Comparison of ENCODE assay signal across 8 cellular contexts in genomic region chr3:52536369-52537164, GRCh38. TPM values are rescaled to one million over a fixed set of nuclear protein-coding genes. Genes with fewer than 3 reads are reported as not detected.
DNase-seq lines count a peak whose midpoint lies in the region; ATAC-seq and TF ChIP-seq lines count a peak whose summit lies in the region.

A gene with protein sequence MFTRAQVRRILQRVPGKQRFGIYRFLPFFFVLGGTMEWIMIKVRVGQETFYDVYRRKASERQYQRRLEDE (plus strand): TSS chr3:52536605. CDS start chr3:52536756, 151 bp downstream.

- peak within 1 kb of the TSS; percentile 96 to 99 for H3K4me3 Mint-ChIP-seq in activated T-cell treated with anti-CD3 and anti-CD28 coated beads, Interleukin-2, amount 50 U/mL, for 72 hours

- H3K4me1 ChIP-seq in DOHH2 (ENCODE audit: control insufficient read depth, low read length) (peaks cover 52% of the 10 kb centered on the region), Peyer's patch (peaks cover 4 to 42% (median 20%) of the 10 kb centered on the region in 4 donors), esophagus muscularis mucosa (peaks cover 67 to 78% (median 76%) of the 10 kb centered on the region in 4 donors), muscle layer of duodenum (ENCODE audit: control insufficient read depth in 1 of 2, insufficient read depth in 2 of 2, low read length in 2 of 2) (peaks cover 8 to 32% of the 10 kb centered on the region in 2 donors)

- H3K36me3 ChIP-seq in DOHH2 (ENCODE audit: control insufficient read depth, low read length) (peaks cover 49% of the 10 kb centered on the region), KOPT-K1 (ENCODE audit: insufficient read depth, low read length) (peaks cover 27% of the 10 kb centered on the region), Peyer's patch (peaks cover 0 to 12% (median 0%) of the 10 kb centered on the region in 3 donors), esophagus muscularis mucosa (peaks cover 0 to 15% (median 4%) of the 10 kb centered on the region in 4 donors), muscle layer of duodenum (ENCODE audit: control insufficient read depth in 1 of 2, insufficient read depth in 2 of 2, low read length in 2 of 2) (peaks cover 4 to 6% of the 10 kb centered on the region in 2 donors)

- H3K27me3 Mint-ChIP-seq in activated T-cell treated with anti-CD3 and anti-CD28 coated beads, Interleukin-2, amount 50 U/mL, for 72 hours (ENCODE audit: low read depth), result no peaks in the 10 kb centered on the region

- TF ChIP-seq EP300 in esophagus muscularis mucosa (IDR thresholded peaks at IDR 0.05), result no peak

- peak within 1 kb of the TSS; percentile 45 for H3K27ac ChIP-seq in DOHH2 (ENCODE audit: low read depth, low read length)
- peak within 1 kb of the TSS; percentile 78 for H3K27ac ChIP-seq in KOPT-K1 (ENCODE audit: low read depth, low read length, poor library complexity, severe bottlenecking)
- H3K27ac ChIP-seq in Peyer's patch, result peak within 1 kb of the TSS; percentile 75 to 89 (median 84)
- peak within 1 kb of the TSS; percentile 90 to 95 (median 91) for H3K27ac ChIP-seq in esophagus muscularis mucosa (replicated peaks in 1 of 4)
- peak within 1 kb of the TSS; percentile 82 for H3K27ac ChIP-seq in muscle layer of duodenum (ENCODE audit: low read length)

- H3K9me3 ChIP-seq in DOHH2 (ENCODE audit: control insufficient read depth, insufficient read depth, low read length), result no peaks in the 10 kb centered on the region
- H3K9me3 ChIP-seq in KOPT-K1 (ENCODE audit: insufficient read depth, low read length, poor library complexity, severe bottlenecking), result no peaks in the 10 kb centered on the region
- H3K9me3 ChIP-seq in Peyer's patch, result no peaks in the 10 kb centered on the region
- no peaks in the 10 kb centered on the region for H3K9me3 ChIP-seq in esophagus muscularis mucosa
- no peaks in the 10 kb centered on the region for H3K9me3 ChIP-seq in muscle layer of duodenum (ENCODE audit: control insufficient read depth in 1 of 2, low read length in 2 of 2)

- TF ChIP-seq POLR2A in Peyer's patch (IDR thresholded peaks at IDR 0.05) (peak; percentile 95 to 99), esophagus muscularis mucosa (IDR thresholded peaks at IDR 0.05; ENCODE audit: low read depth) (peak; percentile 89)

- peak within 1 kb of the TSS; percentile 94 for H3K27ac Mint-ChIP-seq in activated T-cell treated with anti-CD3 and anti-CD28 coated beads, Interleukin-2, amount 50 U/mL, for 72 hours

- intact Hi-C loops in esophagus muscularis mucosa (cut with DNase I), result no loop called here

- WGBS in esophagus muscularis mucosa, result 0% methylated on average over 24 of the region's 65 CpGs

- H3K27me3 ChIP-seq in DOHH2 (ENCODE audit: control insufficient read depth, low read length), result no peaks in the 10 kb centered on the region
- no peaks in the 10 kb centered on the region for H3K27me3 ChIP-seq in Peyer's patch
- H3K27me3 ChIP-seq in esophagus muscularis mucosa, result no peaks in the 10 kb centered on the region
- H3K27me3 ChIP-seq in muscle layer of duodenum (ENCODE audit: low read depth, low read length), result no peaks in the 10 kb centered on the region

- ATAC-seq in GM21825 (IDR thresholded peaks at IDR 0.05; ENCODE audit: unreplicated experiment), result peak; percentile 86
- peak; percentile 89 to 90 for ATAC-seq in activated T-cell treated with anti-CD3 and anti-CD28 coated beads, Interleukin-2, amount 50 U/mL, for 72 hours (replicated peaks in 1 of 2)

- peaks cover 15% of the 10 kb centered on the region for H3F3A ChIP-seq in DOHH2 (ENCODE audit: control insufficient read depth, insufficient read depth)

- peaks cover 68% of the 10 kb centered on the region for H3K79me2 ChIP-seq in DOHH2 (ENCODE audit: control insufficient read depth, low read length)

- peaks cover 8 to 9% of the 10 kb centered on the region in 2 donors for H3K36me3 Mint-ChIP-seq in activated T-cell treated with anti-CD3 and anti-CD28 coated beads, Interleukin-2, amount 50 U/mL, for 72 hours (ENCODE audit: insufficient read depth in 2 of 2)

- H3K9me3 Mint-ChIP-seq in activated T-cell treated with anti-CD3 and anti-CD28 coated beads, Interleukin-2, amount 50 U/mL, for 72 hours, result peaks cover 0 to 3% of the 10 kb centered on the region in 2 donors

- H3K4me1 Mint-ChIP-seq in activated T-cell treated with anti-CD3 and anti-CD28 coated beads, Interleukin-2, amount 50 U/mL, for 72 hours (ENCODE audit: low read depth), result peaks cover 47% of the 10 kb centered on the region

- peak within 1 kb of the TSS; percentile 91 for H3K4me3 ChIP-seq in DOHH2 (ENCODE audit: low read length)
- peak within 1 kb of the TSS; percentile 60 to 73 (median 62) for H3K4me3 ChIP-seq in Peyer's patch
- H3K4me3 ChIP-seq in esophagus muscularis mucosa, result peak within 1 kb of the TSS; percentile 71 to 81 (median 74)
- H3K4me3 ChIP-seq in muscle layer of duodenum (ENCODE audit: low read depth in 1 of 2, low read length in 2 of 2), result peak within 1 kb of the TSS; percentile 75 to 81

- TF ChIP-seq CTCF in DOHH2 (IDR thresholded peaks at IDR 0.05; ENCODE audit: low read depth, low read length, poor library complexity, severe bottlenecking), result no peak
- no peak for TF ChIP-seq CTCF in Peyer's patch (IDR thresholded peaks at IDR 0.05)
- peak in 1 of 3 experiments; percentile 10 for TF ChIP-seq CTCF in esophagus muscularis mucosa (IDR thresholded peaks at IDR 0.05)

- H3K9me2 ChIP-seq in DOHH2 (replicated peaks; ENCODE audit: control insufficient read depth, low read length), result no peaks in the 10 kb centered on the region

- peak within 1 kb of the TSS; percentile 92 for H3K4me2 ChIP-seq in DOHH2 (ENCODE audit: low read length)

- H4K20me1 ChIP-seq in DOHH2 (ENCODE audit: control insufficient read depth, insufficient read depth, low read depth, low read length), result peaks cover 21% of the 10 kb centered on the region

- DNase-seq in Peyer's patch (peak; percentile 97 to 99 (median 98)), esophagus muscularis mucosa (ENCODE audit: extremely low spot score) (peak; percentile 99)
- peak; percentile 98 to 99 for DNase-seq in activated T-cell treated with anti-CD3 and anti-CD28 coated beads, Interleukin-2, amount 50 U/mL, for 72 hours
- DNase-seq in stimulated activated CD8-positive, alpha-beta memory T cell treated with anti-CD3 and anti-CD28 coated beads, Interleukin-7, amount 100 ng/mL, for 24 hours (ENCODE audit: low read depth), result peak; percentile 95

RNA-seq across cellular contexts. Expression of the gene that starts here (rescaled TPM):
- total RNA-seq in Peyer's patch (1 to 10 TPM; 1.7 to 7.7 (median 4.1) TPM), esophagus muscularis mucosa (10 to 100 TPM in 1 of 4 donors, 1 to 10 TPM in 3; 1.3 to 60.6 (median 7.0) TPM)
- 1 to 10 TPM; 7.4 to 8.9 TPM for total RNA-seq in activated T-cell treated with anti-CD3 and anti-CD28 coated beads, Interleukin-2, amount 50 U/mL, for 72 hours

Comparison
In these comparisons a context has a peak if more than half of its experiments do, and no peak if none do; other contexts are left out.
1. Peak in every context shown above with its lines: DNase-seq, ATAC-seq, H3K4me3 ChIP-seq and H3K27ac ChIP-seq.